ENCODE assay signal across 1 cellular context in the genomic region with DNA sequence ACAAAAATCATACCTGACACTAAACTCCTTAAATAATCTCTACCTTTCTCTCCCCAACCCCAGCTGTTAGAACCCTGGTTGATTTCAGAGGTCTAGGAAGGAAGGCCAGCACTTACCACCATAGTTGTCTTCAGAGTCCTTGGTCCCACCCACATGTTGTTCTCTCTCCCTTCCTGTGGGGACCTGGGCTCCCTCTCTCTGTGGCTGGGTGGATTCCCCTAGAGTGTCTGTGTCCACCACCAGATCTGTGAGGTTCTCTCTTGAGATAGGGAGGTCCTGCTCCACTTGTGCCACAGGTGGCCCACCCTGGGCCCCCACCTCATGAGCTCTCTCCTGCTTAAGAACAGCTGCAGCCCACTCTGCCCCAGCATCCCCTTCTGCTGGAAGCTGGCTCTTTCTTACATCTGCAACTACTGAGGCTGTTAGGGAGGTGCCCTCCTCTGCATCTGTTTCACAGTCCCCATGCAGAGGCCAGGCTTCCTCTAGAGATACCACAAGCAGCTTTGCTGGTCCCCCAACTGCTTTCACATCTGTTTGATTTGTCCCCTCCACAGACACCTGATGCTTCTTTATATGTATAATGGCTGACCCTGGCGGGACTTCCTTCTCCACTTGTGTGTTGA.
A peak's percentile ranks its signal among the peaks of the same experiment; 100 is the strongest.
TF ChIP-seq lines count a peak whose summit lies in the region.

No MANE protein-coding gene starts in this region.

TF ChIP-seq in K562, 482 proteins besides CTCF, POLR2A, EP300 and RAD21:
- TF ChIP-seq HDAC3 (IDR thresholded peaks at IDR 0.05; ENCODE audit: borderline replicate concordance, partially characterized antibody): no peak
- TF ChIP-seq, protein P1, sequence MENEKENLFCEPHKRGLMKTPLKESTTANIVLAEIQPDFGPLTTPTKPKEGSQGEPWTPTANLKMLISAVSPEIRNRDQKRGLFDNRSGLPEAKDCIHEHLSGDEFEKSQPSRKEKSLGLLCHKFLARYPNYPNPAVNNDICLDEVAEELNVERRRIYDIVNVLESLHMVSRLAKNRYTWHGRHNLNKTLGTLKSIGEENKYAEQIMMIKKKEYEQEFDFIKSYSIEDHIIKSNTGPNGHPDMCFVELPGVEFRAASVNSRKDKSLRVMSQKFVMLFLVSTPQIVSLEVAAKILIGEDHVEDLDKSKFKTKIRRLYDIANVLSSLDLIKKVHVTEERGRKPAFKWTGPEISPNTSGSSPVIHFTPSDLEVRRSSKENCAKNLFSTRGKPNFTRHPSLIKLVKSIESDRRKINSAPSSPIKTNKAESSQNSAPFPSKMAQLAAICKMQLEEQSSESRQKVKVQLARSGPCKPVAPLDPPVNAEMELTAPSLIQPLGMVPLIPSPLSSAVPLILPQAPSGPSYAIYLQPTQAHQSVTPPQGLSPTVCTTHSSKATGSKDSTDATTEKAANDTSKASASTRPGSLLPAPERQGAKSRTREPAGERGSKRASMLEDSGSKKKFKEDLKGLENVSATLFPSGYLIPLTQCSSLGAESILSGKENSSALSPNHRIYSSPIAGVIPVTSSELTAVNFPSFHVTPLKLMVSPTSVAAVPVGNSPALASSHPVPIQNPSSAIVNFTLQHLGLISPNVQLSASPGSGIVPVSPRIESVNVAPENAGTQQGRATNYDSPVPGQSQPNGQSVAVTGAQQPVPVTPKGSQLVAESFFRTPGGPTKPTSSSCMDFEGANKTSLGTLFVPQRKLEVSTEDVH (IDR thresholded peaks at IDR 0.05; ENCODE audit: low read depth, partially characterized antibody): peak; percentile 19
